Comparison of ENCODE assay signal across 8 cellular contexts in the genomic region with DNA sequence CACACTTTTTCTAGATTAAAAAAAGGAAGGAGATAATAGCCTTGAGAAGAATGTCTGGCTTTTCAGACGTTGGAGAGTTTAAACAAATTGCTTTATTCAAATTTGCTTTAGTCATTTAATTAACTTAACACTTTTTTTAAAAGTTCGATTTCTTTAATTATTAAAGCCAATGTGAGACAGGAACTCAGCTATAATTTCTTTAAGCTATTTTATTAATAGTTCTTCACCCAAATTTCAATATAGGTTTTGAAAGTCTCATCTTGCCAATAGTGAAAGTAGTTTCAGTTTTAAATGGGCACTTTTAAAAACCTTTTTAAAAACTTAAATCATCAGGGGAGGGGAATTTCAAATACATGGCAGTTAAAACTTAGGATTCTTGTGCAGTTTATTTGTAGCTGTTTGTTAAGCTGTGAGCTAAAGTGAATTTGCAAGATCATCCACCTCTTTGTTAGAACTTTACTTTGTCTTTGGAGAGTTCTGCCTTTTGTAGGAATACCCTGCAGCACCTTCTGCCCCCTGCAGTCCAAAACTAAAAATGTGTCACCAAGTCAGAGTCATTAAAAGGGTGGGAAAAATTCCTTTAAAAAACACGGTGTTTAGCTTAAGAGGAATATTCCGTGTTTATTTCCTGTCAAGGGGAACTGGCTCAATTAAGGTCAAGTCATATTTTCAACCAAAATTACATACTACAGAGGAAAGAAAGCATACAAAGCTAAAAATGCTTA. TPM values are rescaled to one million over a fixed set of nuclear protein-coding genes. Genes with fewer than 3 reads are reported as not detected.
DNase-seq lines count a peak whose midpoint lies in the region; ATAC-seq and TF ChIP-seq lines count a peak whose summit lies in the region.

No MANE protein-coding gene starts in this region.

- H3K36me3 Mint-ChIP-seq in CD14-positive monocyte: peaks cover 34% of the 10 kb centered on the region in 2 donors
- H3K36me3 Mint-ChIP-seq in stimulated activated memory B cell treated with anti-CD40 and anti-IgM and Interleukin-4, amounts not matched to agents 10 μg/mL and 1 μg/mL and 100 μg/mL, for 72 hours: peaks cover 35% of the 10 kb centered on the region

- peak overlapping the region; percentile 85 to 100 (median 88) for H3K27ac Mint-ChIP-seq in CD14-positive monocyte
- peak overlapping the region; percentile 99 for H3K27ac Mint-ChIP-seq in stimulated activated memory B cell treated with anti-CD40 and anti-IgM and Interleukin-4, amounts not matched to agents 10 μg/mL and 1 μg/mL and 100 μg/mL, for 72 hours

- peak overlapping the region; percentile 88 to 93 for H3K4me3 Mint-ChIP-seq in CD14-positive monocyte
- peak overlapping the region; percentile 92 for H3K4me3 Mint-ChIP-seq in stimulated activated memory B cell treated with anti-CD40 and anti-IgM and Interleukin-4, amounts not matched to agents 10 μg/mL and 1 μg/mL and 100 μg/mL, for 72 hours

- ATAC-seq in stimulated activated memory B cell treated with anti-CD40 and anti-IgM and Interleukin-4, amounts not matched to agents 10 μg/mL and 1 μg/mL and 100 μg/mL, for 72 hours: no peak
- no peak for ATAC-seq in GM21528 (IDR thresholded peaks at IDR 0.05; ENCODE audit: low FRiP score, unreplicated experiment)

- DNase-seq in CD14-positive monocyte (ENCODE audit: low spot score) (no peak), NCI-H82 (lab: John Stamatoyannopoulos, UW) (peak; percentile 68), amniotic epithelial cell (ENCODE audit: low read depth) (peak; percentile 65), iPS-NIHi7 (ENCODE audit: extremely low spot score) (peak; percentile 42), NCI-H187 (lab: John Stamatoyannopoulos, UW) (no peak)

- H3K9me3 Mint-ChIP-seq in CD14-positive monocyte: peaks cover 0 to 3% (median 0%) of the 10 kb centered on the region in 7 donors
- no peaks in the 10 kb centered on the region for H3K9me3 Mint-ChIP-seq in stimulated activated memory B cell treated with anti-CD40 and anti-IgM and Interleukin-4, amounts not matched to agents 10 μg/mL and 1 μg/mL and 100 μg/mL, for 72 hours

- intact Hi-C loops in CD14-positive monocyte (cut with micrococcal nuclease): loop anchor here (5.0 to 10.0 kb wide), 5 partner anchors 170 to 800 kb away; partner anchors contain the start of genes EMILIN2 (in 1 of the 2) and SMCHD1 (in 1 of the 2)

- TF ChIP-seq CTCF in CD14-positive monocyte (IDR thresholded peaks at IDR 0.05): peak; percentile 90
- peak; percentile 65 for TF ChIP-seq CTCF in GM12874 (IDR thresholded peaks at IDR 0.05; ENCODE audit: insufficient read depth, low read depth, low read length)

- H3K4me1 Mint-ChIP-seq in CD14-positive monocyte: peaks cover 28% of the 10 kb centered on the region
- H3K4me1 Mint-ChIP-seq in stimulated activated memory B cell treated with anti-CD40 and anti-IgM and Interleukin-4, amounts not matched to agents 10 μg/mL and 1 μg/mL and 100 μg/mL, for 72 hours: peaks cover 42% of the 10 kb centered on the region

- H3K27me3 Mint-ChIP-seq in CD14-positive monocyte (ENCODE audit: low read depth in 3 of 3): peaks cover 0 to 2% (median 1%) of the 10 kb centered on the region in 3 donors
- H3K27me3 Mint-ChIP-seq in stimulated activated memory B cell treated with anti-CD40 and anti-IgM and Interleukin-4, amounts not matched to agents 10 μg/mL and 1 μg/mL and 100 μg/mL, for 72 hours: no peaks in the 10 kb centered on the region

RNA-seq across cellular contexts. Expression of gene TGIF1, which starts 4.6 kb away (rescaled TPM):
- 10 to 100 TPM; 32.2 to 39.8 TPM for polyA plus RNA-seq in CD14-positive monocyte

Comparison
In these comparisons a context has a peak if more than half of its experiments do, and no peak if none do; other contexts are left out.
1. DNase-seq: peak in NCI-H82 (single experiment), amniotic epithelial cell (single experiment) and iPS-NIHi7 (single experiment); none in CD14-positive monocyte (single experiment) and NCI-H187 (0 of 2).